In the genomic region with DNA sequence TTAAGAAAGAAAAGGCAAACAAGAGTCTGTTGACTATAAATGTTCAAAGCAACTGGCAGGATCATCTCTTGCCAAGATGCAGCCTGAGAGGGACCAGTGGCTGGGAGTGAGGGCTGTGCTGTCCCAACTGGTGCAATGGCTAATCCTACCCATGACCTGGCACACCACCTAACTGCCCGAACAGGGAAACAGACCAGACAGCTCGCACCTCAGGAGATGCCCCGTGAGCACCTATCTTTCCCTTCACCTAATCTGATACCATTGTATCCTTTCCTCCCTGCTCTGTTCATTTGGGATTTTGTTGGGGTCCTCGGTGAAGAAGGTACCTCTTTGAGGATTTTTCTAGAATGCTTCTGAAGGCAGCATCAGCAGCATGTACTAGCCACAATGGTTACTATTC, we compare ENCODE assay signal across 8 cellular contexts.
"Had no signal": no experiment of that assay in that cellular context is flagged by ENCODE, and none has a peak within 500 bp of the region (broad histone marks: within the 10 kb centered on the region; RNA-seq: fewer than 3 reads in every experiment).

No MANE protein-coding gene starts in this region.

- H3K4me2 ChIP-seq: GM23338 had no signal

- H3K4me3 ChIP-seq: GM23338, K562 had no signal

- FAIRE-seq: H1, H54, HepG2, K562 had no signal

- H3K9me3 Mint-ChIP-seq: GM23338 had no signal

- H2AFZ ChIP-seq: GM23338 had no signal

- H3K27ac ChIP-seq: HL-60 had no signal

- DNase-seq: H9, HCEC 1CT had no signal

- H3K4me3 Mint-ChIP-seq: GM23338, H9 had no signal

- H3K27ac Mint-ChIP-seq: GM23338, H9 had no signal

- ATAC-seq: GM23338, HepG2, K562 had no signal

- H3K4me1 Mint-ChIP-seq: GM23338, H9 had no signal
